Comparison of ENCODE assay signal across 8 cellular contexts in genomic region chr3:149752788-149753136, GRCh38. TPM values are rescaled to one million over a fixed set of nuclear protein-coding genes. Genes with fewer than 3 reads are reported as not detected.
DNase-seq lines count a peak whose midpoint lies in the region; ATAC-seq and TF ChIP-seq lines count a peak whose summit lies in the region.

No MANE protein-coding gene starts in this region.

- no peaks in the 10 kb centered on the region for H3K9me2 ChIP-seq in DOHH2 (replicated peaks; ENCODE audit: control insufficient read depth, low read length)

- peaks cover 3% of the 10 kb centered on the region for H3F3A ChIP-seq in DOHH2 (ENCODE audit: control insufficient read depth, insufficient read depth)

- peaks cover 17% of the 10 kb centered on the region for H3K79me2 ChIP-seq in DOHH2 (ENCODE audit: control insufficient read depth, low read length)
- H3K79me2 ChIP-seq in osteoblast (ENCODE audit: insufficient read depth, low read length) = peaks cover 39% of the 10 kb centered on the region

- 0 out of 2 replicates have a peak overlapping the region, but pooled peaks have one; percentile 5 for H3K27ac ChIP-seq in DOHH2 (ENCODE audit: low read depth, low read length)
- H3K27ac ChIP-seq in duodenal mucosa (ENCODE audit: low read depth, low read length) = no peak overlapping the region
- H3K27ac ChIP-seq in osteoblast (ENCODE audit: low read depth, low read length) = no peak overlapping the region

- H4K20me1 ChIP-seq in DOHH2 (ENCODE audit: control insufficient read depth, insufficient read depth, low read depth, low read length) (no peaks in the 10 kb centered on the region), osteoblast (ENCODE audit: insufficient read depth, low read length) (no peaks in the 10 kb centered on the region)

- peak overlapping the region; percentile 83 to 87 for H3K9ac ChIP-seq in duodenal mucosa (ENCODE audit: low read depth in 1 of 2, low read length in 2 of 2)

- TF ChIP-seq CTCF in DOHH2 (IDR thresholded peaks at IDR 0.05; ENCODE audit: low read depth, low read length, poor library complexity, severe bottlenecking) = no peak
- TF ChIP-seq CTCF in osteoblast (IDR thresholded peaks at IDR 0.05; ENCODE audit: extremely low read depth, low read depth, low read length) = no peak

- ATAC-seq in HG02610 (IDR thresholded peaks at IDR 0.05; ENCODE audit: unreplicated experiment) (no peak), HG02642 (IDR thresholded peaks at IDR 0.05; ENCODE audit: poor library complexity, unreplicated experiment) (no peak)

- H2AFZ ChIP-seq in osteoblast (ENCODE audit: low read length) = peak overlapping the region; percentile 98

- H3K4me2 ChIP-seq in DOHH2 (ENCODE audit: low read length) (peak overlapping the region; percentile 59), osteoblast (ENCODE audit: insufficient read depth, low read length) (peak overlapping the region; percentile 95)

- H3K36me3 ChIP-seq in DOHH2 (ENCODE audit: control insufficient read depth, low read length) (peaks cover 28% of the 10 kb centered on the region), duodenal mucosa (ENCODE audit: control insufficient read depth in 1 of 2, insufficient read depth in 2 of 2, low read length in 2 of 2) (peaks cover 11 to 18% of the 10 kb centered on the region in 2 donors), osteoblast (ENCODE audit: insufficient read depth, low read length) (peaks cover 13% of the 10 kb centered on the region)

- DNase-seq in Jurkat, Clone E6-1 (ENCODE audit: low read depth, low spot score) = no peak
- no peak for DNase-seq in osteoblast (ENCODE audit: insufficient read length, low spot score, missing footprints)
- no peak for DNase-seq in dermis blood vessel endothelial cell
- DNase-seq in NCI-H128 (lab: John Stamatoyannopoulos, UW; ENCODE audit: unreplicated experiment) = no peak

- H3K9me3 ChIP-seq in DOHH2 (ENCODE audit: control insufficient read depth, insufficient read depth, low read length) = no peaks in the 10 kb centered on the region
- H3K9me3 ChIP-seq in duodenal mucosa (ENCODE audit: control insufficient read depth in 1 of 2, low read length in 2 of 2) = no peaks in the 10 kb centered on the region
- H3K9me3 ChIP-seq in osteoblast (ENCODE audit: low read depth, low read length) = no peaks in the 10 kb centered on the region

- peaks cover 23% of the 10 kb centered on the region for H3K4me1 ChIP-seq in DOHH2 (ENCODE audit: control insufficient read depth, low read length)
- peaks cover 5 to 12% of the 10 kb centered on the region in 2 donors for H3K4me1 ChIP-seq in duodenal mucosa (ENCODE audit: control insufficient read depth in 1 of 2, insufficient read depth in 2 of 2, low read length in 2 of 2)
- peaks cover 15% of the 10 kb centered on the region for H3K4me1 ChIP-seq in osteoblast (ENCODE audit: insufficient read depth, low read length)

- H3K27me3 ChIP-seq in DOHH2 (ENCODE audit: control insufficient read depth, low read length) (no peaks in the 10 kb centered on the region), duodenal mucosa (ENCODE audit: control insufficient read depth in 1 of 2, insufficient read depth in 2 of 2, low read length in 2 of 2) (no peaks in the 10 kb centered on the region), osteoblast (ENCODE audit: insufficient read depth, low read length) (no peaks in the 10 kb centered on the region)

- peak overlapping the region; percentile 90 for H3K4me3 ChIP-seq in DOHH2 (ENCODE audit: low read length)
- H3K4me3 ChIP-seq in Jurkat, Clone E6-1 (ENCODE audit: low read length) = peak overlapping the region; percentile 79
- peak overlapping the region; percentile 93 to 95 for H3K4me3 ChIP-seq in duodenal mucosa (ENCODE audit: low read depth in 1 of 2, low read length in 2 of 2)
- peak overlapping the region; percentile 97 for H3K4me3 ChIP-seq in osteoblast (ENCODE audit: insufficient read depth, low read length)

RNA-seq across cellular contexts. Expression of gene COMMD2, which starts 0.5 kb away (rescaled TPM):
- 36.5 TPM for polyA plus RNA-seq in Jurkat, Clone E6-1 (2012; ENCODE audit: insufficient read depth, insufficient read length)
- total RNA-seq in osteoblast (38.4 and 38.6 TPM in 2 replicates), dermis blood vessel endothelial cell (30.8 and 38.1 TPM in 2 replicates)

RNA-seq across cellular contexts. Expression of gene ANKUB1, which starts 39.6 kb away (rescaled TPM):
- polyA plus RNA-seq in Jurkat, Clone E6-1 (2012; ENCODE audit: insufficient read depth, insufficient read length) = not detected
- total RNA-seq in osteoblast (under 0.01 TPM in 1 of 2 replicates, not detected in the other), dermis blood vessel endothelial cell (not detected in 2 replicates)
